In the genomic region with DNA sequence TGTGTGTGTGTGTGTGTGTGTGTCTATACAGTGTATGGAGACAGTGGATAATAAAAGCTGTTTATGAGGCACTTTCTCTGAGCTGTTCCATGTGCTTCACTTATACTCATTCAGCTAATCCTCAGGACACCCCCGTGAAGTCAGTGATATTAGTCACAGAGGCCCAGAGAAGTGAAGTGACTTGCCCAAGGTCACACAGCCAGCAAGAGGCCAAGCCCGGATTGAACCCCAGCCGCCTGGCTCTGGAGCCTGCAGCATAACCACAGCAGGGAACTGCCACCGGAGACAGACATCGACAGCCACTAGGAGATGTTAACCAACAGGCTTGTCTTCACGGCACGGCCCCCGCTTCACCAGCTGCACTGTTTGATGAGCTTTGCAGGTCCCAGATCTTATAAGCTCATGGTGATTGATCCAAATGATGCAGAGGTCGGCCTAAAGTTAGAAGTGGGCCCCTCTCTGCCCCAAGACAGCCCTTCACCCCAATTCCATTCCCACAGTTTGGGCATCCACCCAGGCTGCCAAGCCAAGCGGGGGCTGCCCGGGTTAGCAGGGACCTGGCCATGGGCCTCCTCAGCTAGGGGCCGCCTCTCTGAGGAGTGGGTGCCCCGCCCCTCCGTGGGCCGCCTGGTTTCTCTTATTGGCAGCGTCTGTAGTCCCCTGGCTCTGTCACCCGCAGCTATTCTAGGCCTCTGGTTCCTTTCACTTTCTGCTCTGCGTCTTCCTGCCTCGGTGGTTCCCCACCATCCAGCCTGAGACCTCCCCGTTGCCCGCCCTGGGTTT, we compare ENCODE assay signal across 8 cellular contexts. TPM values are rescaled to one million over a fixed set of nuclear protein-coding genes. Genes with fewer than 3 reads are reported as not detected.
DNase-seq lines count a peak whose midpoint lies in the region; ATAC-seq, FAIRE-seq and TF ChIP-seq lines count a peak whose summit lies in the region.

No MANE protein-coding gene starts in this region.

- no peaks in the 10 kb centered on the region for H3K79me1 ChIP-seq in IMR-90 (ENCODE audit: low read depth in 1 of 2, low read length in 2 of 2)

- no peak for FAIRE-seq in kidney (lab: Jason Lieb, UNC)

- H3K18ac ChIP-seq in IMR-90 (ENCODE audit: low read depth, low read length) = no peak overlapping the region; the same call in 1 of the 2 replicates

- H4K5ac ChIP-seq in IMR-90 (ENCODE audit: low read depth, low read length) = 0 out of 2 replicates have a peak overlapping the region, but pooled peaks have one; percentile 4

- no peak overlapping the region for H3K9ac ChIP-seq in IMR-90 (ENCODE audit: low read depth, low read length)
- H3K9ac ChIP-seq in kidney (ENCODE audit: low read length in 2 of 2) = no peak overlapping the region

- peak overlapping the region; percentile 39; the same call in 1 of the 2 replicates for H2AK5ac ChIP-seq in IMR-90 (ENCODE audit: low read depth, low read length)

- no peak for TF ChIP-seq POLR2A in IMR-90 (IDR thresholded peaks at IDR 0.05; ENCODE audit: low read depth, low read length)

- CTCF ChIA-PET in IMR-90 (lab: Yijun Ruan, JAX) = no interaction called here

- H3K27ac Mint-ChIP-seq in stimulated activated memory B cell treated with anti-CD40 and anti-IgM and Interleukin-4, amounts not matched to agents 10 μg/mL and 1 μg/mL and 100 μg/mL, for 72 hours = peak overlapping the region; percentile 94

- dilution Hi-C loops in IMR-90 (cut with HindIII; ENCODE audit: low sequenced_read_pairs, unreplicated experiment) = no loop called here

- TF ChIP-seq RAD21 in IMR-90 (IDR thresholded peaks at IDR 0.05; ENCODE audit: low read length) = no peak

- H2BK5ac ChIP-seq in IMR-90 (ENCODE audit: low read depth, low read length, poor library complexity, severe bottlenecking) = no peak overlapping the region

- H3K36me3 ChIP-seq in IMR-90 (ENCODE audit: control insufficient read depth, insufficient read depth, low read length) = no peaks in the 10 kb centered on the region
- H3K36me3 ChIP-seq in kidney (ENCODE audit: control insufficient read depth in 1 of 2, insufficient read depth in 2 of 2, low read length in 2 of 2) = no peaks in the 10 kb centered on the region

- H3K4me3 ChIP-seq in IMR-90 (ENCODE audit: insufficient read depth, low read depth, low read length) = no peak overlapping the region
- no peak overlapping the region for H3K4me3 ChIP-seq in kidney (ENCODE audit: low read length in 2 of 2)

- 68% methylated on average over 8 of the region's 21 CpGs; no CpG with 5 or more reads in 1 of the 2 experiments for WGBS in IMR-90 (ENCODE audit: extremely low coverage in 2 of 2, insufficient read length in 1 of 2), 2 experiments

- no peak overlapping the region for H3K27ac ChIP-seq in IMR-90 (ENCODE audit: insufficient read depth, low read length)
- H3K27ac ChIP-seq in kidney (ENCODE audit: low read depth in 2 of 2, low read length in 2 of 2) = peak overlapping the region in 1 of 2 donors; percentile 47

- H3K4me3 Mint-ChIP-seq in stimulated activated memory B cell treated with anti-CD40 and anti-IgM and Interleukin-4, amounts not matched to agents 10 μg/mL and 1 μg/mL and 100 μg/mL, for 72 hours = peak overlapping the region; percentile 57

- no peak overlapping the region for H4K8ac ChIP-seq in IMR-90 (ENCODE audit: low read depth in 2 of 2, low read length in 2 of 2)

- TF ChIP-seq CTCF in IMR-90 (conservative IDR thresholded peaks at IDR 0.05; ENCODE audit: low read depth, low read length) = no peak
- TF ChIP-seq CTCF in kidney (IDR thresholded peaks at IDR 0.05; ENCODE audit: borderline replicate concordance, extremely low read depth, insufficient read depth) = no peak

- H3K4me1 ChIP-seq in IMR-90 (ENCODE audit: control insufficient read depth, insufficient read depth, low read length) (0 out of 2 replicates have a peak, but pooled peaks cover 2% of the 10 kb centered on the region), kidney (ENCODE audit: control insufficient read depth in 1 of 2, insufficient read depth in 1 of 2, low read depth in 1 of 2, low read length in 2 of 2) (peaks cover 0 to 5% of the 10 kb centered on the region in 2 donors)

- no peak overlapping the region for H4K91ac ChIP-seq in IMR-90 (ENCODE audit: insufficient read depth, low read depth, low read length)

- H3K56ac ChIP-seq in IMR-90 (ENCODE audit: extremely low read depth, insufficient read depth, low read length) = no peak overlapping the region

- peak overlapping the region; percentile 26 for H2AK9ac ChIP-seq in IMR-90 (replicated peaks; ENCODE audit: low read depth, low read length, poor library complexity)

- H3K27me3 Mint-ChIP-seq in stimulated activated memory B cell treated with anti-CD40 and anti-IgM and Interleukin-4, amounts not matched to agents 10 μg/mL and 1 μg/mL and 100 μg/mL, for 72 hours = no peaks in the 10 kb centered on the region

- no peaks in the 10 kb centered on the region for H3K9me1 ChIP-seq in IMR-90 (ENCODE audit: insufficient read depth, low read length)

- 0 out of 2 replicates have a peak overlapping the region, but pooled peaks have one; percentile 36 for H3K4me2 ChIP-seq in IMR-90 (ENCODE audit: low read depth, low read length)

- no peaks in the 10 kb centered on the region for H3K9me3 ChIP-seq in IMR-90 (ENCODE audit: control insufficient read depth, insufficient read depth, low read length)
- no peaks in the 10 kb centered on the region for H3K9me3 ChIP-seq in kidney (ENCODE audit: control insufficient read depth in 1 of 2, low read length in 2 of 2)

- intact Hi-C loops in IMR-90 (cut with micrococcal nuclease) = no loop called here
- intact Hi-C loops in kidney (cut with DNase I) = no loop called here

- no peak overlapping the region for H2BK20ac ChIP-seq in IMR-90 (ENCODE audit: low read depth, low read length)

- H3K14ac ChIP-seq in IMR-90 (replicated peaks; ENCODE audit: low read depth, low read length) = peak overlapping the region; percentile 51; the same call in 1 of the 2 replicates

- in situ Hi-C loops in IMR-90 (cut with MboI; ENCODE audit: low sequenced_read_pairs) = no loop called here

- no peak overlapping the region for H2BK15ac ChIP-seq in IMR-90 (ENCODE audit: low read depth, low read length)

- H3K9me3 Mint-ChIP-seq in stimulated activated memory B cell treated with anti-CD40 and anti-IgM and Interleukin-4, amounts not matched to agents 10 μg/mL and 1 μg/mL and 100 μg/mL, for 72 hours = no peaks in the 10 kb centered on the region

- H2AFZ ChIP-seq in IMR-90 (replicated peaks; ENCODE audit: low read length, poor library complexity) = peak overlapping the region; percentile 81

- POLR2A ChIA-PET in IMR-90 (lab: Charles Lee; ENCODE audit: unreplicated experiment) = no interaction called here

- H2BK120ac ChIP-seq in IMR-90 (ENCODE audit: low read depth, low read length) = no peak overlapping the region

- H4K20me1 ChIP-seq in IMR-90 (ENCODE audit: insufficient read depth, low read length) = no peaks in the 10 kb centered on the region

- ATAC-seq in GM19467 (IDR thresholded peaks at IDR 0.05; ENCODE audit: unreplicated experiment) (peak; percentile 70), IMR-90 (ENCODE audit: low read depth) (no peak; the same call in 1 of the 2 replicates)
- ATAC-seq in stimulated activated memory B cell treated with anti-CD40 and anti-IgM and Interleukin-4, amounts not matched to agents 10 μg/mL and 1 μg/mL and 100 μg/mL, for 72 hours = peak; percentile 93

- peaks cover 45% of the 10 kb centered on the region for H3K4me1 Mint-ChIP-seq in stimulated activated memory B cell treated with anti-CD40 and anti-IgM and Interleukin-4, amounts not matched to agents 10 μg/mL and 1 μg/mL and 100 μg/mL, for 72 hours

- H3K4ac ChIP-seq in IMR-90 (ENCODE audit: low read depth, low read length) = no peak overlapping the region; the same call in 1 of the 2 replicates

- BruUV-seq in IMR-90 (replicated peaks; lab: Mats Ljungman, UMichigan) = no TSS peak

- H3K27me3 ChIP-seq in IMR-90 (ENCODE audit: control insufficient read depth, insufficient read depth, low read length) = no peaks in the 10 kb centered on the region; the same call in 1 of the 2 replicates

- no peaks in the 10 kb centered on the region for H3K36me3 Mint-ChIP-seq in stimulated activated memory B cell treated with anti-CD40 and anti-IgM and Interleukin-4, amounts not matched to agents 10 μg/mL and 1 μg/mL and 100 μg/mL, for 72 hours

- DNase-seq in AG20443 (ENCODE audit: low spot score) = peak; percentile 48
- DNase-seq in IMR-90 = peak; percentile 28
- DNase-seq in activated CD8-positive, alpha-beta memory T cell treated with anti-CD3 and anti-CD28 coated beads, Interleukin-2, amount 50 U/mL, for 4 hours = peak; percentile 80
- DNase-seq in kidney = peak; percentile 88
- DNase-seq in D341Med (ENCODE audit: low spot score) = no peak
- DNase-seq in A172 (ENCODE audit: low spot score) = no peak

- H3K23ac ChIP-seq in IMR-90 (ENCODE audit: low read depth, low read length) = no peak overlapping the region

RNA-seq across cellular contexts. Expression of a gene that starts 30.9 kb away (rescaled TPM):
- total RNA-seq in IMR-90 (2012; rRNA removed) = 2.0 and 2.2 TPM in 2 replicates
- polyA plus RNA-seq in IMR-90 (2012; rRNA removed) = 19.9 and 22.0 TPM in 2 replicates
- polyA plus RNA-seq in IMR-90 (2012; cell fraction: cytosol; rRNA removed) = 42.9 and 94.9 TPM in 2 replicates
- 109 and 179 TPM in 2 replicates for polyA plus RNA-seq in IMR-90 (2012; cell fraction: nucleus; rRNA removed; ENCODE audit: low replicate concordance)
- 21.8 TPM for total RNA-seq in kidney
- polyA plus RNA-seq in kidney (ENCODE audit: insufficient read depth, low read depth, low replicate concordance) = 10.4 TPM
- 0.17 TPM in 1 of 2 replicates, not detected in the other for total RNA-seq in A172 (2014; rRNA removed; shearing (Covaris generic))

RNA-seq across cellular contexts. Expression of a gene that starts 44.0 kb away (rescaled TPM):
- total RNA-seq in IMR-90 (2012; rRNA removed) (not detected in 2 replicates), kidney (not detected)
- polyA plus RNA-seq in IMR-90 (2012; rRNA removed) (not detected in 2 replicates), kidney (ENCODE audit: insufficient read depth, low read depth, low replicate concordance) (not detected)
- polyA plus RNA-seq in IMR-90 (2012; cell fraction: cytosol; rRNA removed) = not detected in 2 replicates
- not detected in 2 replicates for polyA plus RNA-seq in IMR-90 (2012; cell fraction: nucleus; rRNA removed; ENCODE audit: low replicate concordance)
- not detected in 2 replicates for total RNA-seq in A172 (2014; rRNA removed; shearing (Covaris generic))

RNA-seq across cellular contexts. Expression of a gene that starts 48.3 kb away (rescaled TPM):
- not detected in 2 replicates for total RNA-seq in IMR-90 (2012; rRNA removed)
- not detected in 2 replicates for polyA plus RNA-seq in IMR-90 (2012; rRNA removed)
- not detected in 2 replicates for polyA plus RNA-seq in IMR-90 (2012; cell fraction: cytosol; rRNA removed)
- not detected in 2 replicates for polyA plus RNA-seq in IMR-90 (2012; cell fraction: nucleus; rRNA removed; ENCODE audit: low replicate concordance)
- total RNA-seq in kidney = not detected
- polyA plus RNA-seq in kidney (ENCODE audit: insufficient read depth, low read depth, low replicate concordance) = not detected
- total RNA-seq in A172 (2014; rRNA removed; shearing (Covaris generic)) = not detected in 2 replicates

RNA-seq across cellular contexts. Expression of a gene that starts 51.2 kb away (rescaled TPM):
- total RNA-seq in IMR-90 (2012; rRNA removed) (not detected in 2 replicates), kidney (not detected)
- polyA plus RNA-seq in IMR-90 (2012; rRNA removed) (not detected in 2 replicates), kidney (ENCODE audit: insufficient read depth, low read depth, low replicate concordance) (not detected)
- not detected in 2 replicates for polyA plus RNA-seq in IMR-90 (2012; cell fraction: cytosol; rRNA removed)
- not detected in 2 replicates for polyA plus RNA-seq in IMR-90 (2012; cell fraction: nucleus; rRNA removed; ENCODE audit: low replicate concordance)
- total RNA-seq in A172 (2014; rRNA removed; shearing (Covaris generic)) = not detected in 2 replicates

RNA-seq across cellular contexts. Expression of a gene that starts 56.0 kb away (rescaled TPM):
- not detected in 2 replicates for total RNA-seq in IMR-90 (2012; rRNA removed)
- polyA plus RNA-seq in IMR-90 (2012; rRNA removed) = not detected in 2 replicates
- polyA plus RNA-seq in IMR-90 (2012; cell fraction: cytosol; rRNA removed) = not detected in 2 replicates
- not detected in 2 replicates for polyA plus RNA-seq in IMR-90 (2012; cell fraction: nucleus; rRNA removed; ENCODE audit: low replicate concordance)
- total RNA-seq in kidney = not detected
- polyA plus RNA-seq in kidney (ENCODE audit: insufficient read depth, low read depth, low replicate concordance) = not detected
- total RNA-seq in A172 (2014; rRNA removed; shearing (Covaris generic)) = not detected in 2 replicates

Comparison
In these comparisons a context has a peak if more than half of its experiments do, and no peak if none do; other contexts are left out.
1. DNase-seq: peak in AG20443 (single experiment), IMR-90 (single experiment), activated CD8-positive, alpha-beta memory T cell treated with anti-CD3 and anti-CD28 coated beads, Interleukin-2, amount 50 U/mL, for 4 hours (single experiment) and kidney (single experiment); none in D341Med (single experiment) and A172 (single experiment).